ENCODE assay signal across 17 cellular contexts in genomic region chr6:30063315-30063714, GRCh38. TPM values are rescaled to one million over a fixed set of nuclear protein-coding genes. Genes with fewer than 3 reads are reported as not detected.
DNase-seq lines count a peak whose midpoint lies in the region; ATAC-seq and TF ChIP-seq lines count a peak whose summit lies in the region.
"Had no signal": no experiment of that assay in that cellular context is flagged by ENCODE, and none has a peak within 500 bp of the region (broad histone marks: within the 10 kb centered on the region; RNA-seq: fewer than 3 reads in every experiment).

No MANE protein-coding gene starts in this region.

- H3K27me3 Mint-ChIP-seq in activated naive CD4-positive, alpha-beta T cell treated with anti-CD3 and anti-CD28 coated beads for 36 hours (ENCODE audit: low read depth) = no peaks in the 10 kb centered on the region
- peaks cover 13% of the 10 kb centered on the region for H3K27me3 Mint-ChIP-seq in brain
- peaks cover 4% of the 10 kb centered on the region for H3K27me3 Mint-ChIP-seq in progenitor cell of endocrine pancreas

- peak overlapping the region; percentile 16 for H3K4me3 Mint-ChIP-seq in activated naive CD4-positive, alpha-beta T cell treated with anti-CD3 and anti-CD28 coated beads for 36 hours
- peak overlapping the region; percentile 73 to 99 (median 79) for H3K4me3 Mint-ChIP-seq in brain
- peak overlapping the region; percentile 38 for H3K4me3 Mint-ChIP-seq in progenitor cell of endocrine pancreas (ENCODE audit: low read depth)

- peaks cover 44% of the 10 kb centered on the region for H3K4me1 Mint-ChIP-seq in activated naive CD4-positive, alpha-beta T cell treated with anti-CD3 and anti-CD28 coated beads for 36 hours (ENCODE audit: low read depth)
- H3K4me1 Mint-ChIP-seq in brain (peaks cover 78% of the 10 kb centered on the region), progenitor cell of endocrine pancreas (ENCODE audit: low read depth) (peaks cover 32% of the 10 kb centered on the region)

- no TSS peak for BruUV-seq in OCI-LY7 (replicated peaks; lab: Mats Ljungman, UMichigan)

- no peak for DNase-seq in activated naive CD4-positive, alpha-beta T cell treated with anti-CD3 and anti-CD28 coated beads for 36 hours
- DNase-seq in activated naive CD4-positive, alpha-beta T cell treated with anti-CD3 and anti-CD28 coated beads, Interleukin-2, amount 50 U/mL, for 16 hours = no peak
- DNase-seq in OCI-LY7 (ENCODE audit: low spot score) (no peak), progenitor cell of endocrine pancreas (ENCODE audit: low spot score, unreplicated experiment) (no peak), upper lobe of left lung (no peak), right cardiac atrium (no peak), LoVo (ENCODE audit: low spot score) (no peak)
- DNase-seq: activated gamma-delta T cell; gastrocnemius medialis; MM.1S; NCI-H748 treated with DMSO at 0.1 percent for 48 hours; RPMI8226; stimulated activated CD4-positive, alpha-beta T cell treated with anti-CD3 and anti-CD28 coated beads, Interleukin-4, amount 100 ng/mL, for 1 hour had no signal

- H3K4me2 ChIP-seq in OCI-LY7 (ENCODE audit: low read length) = peak overlapping the region; percentile 92

- H2AFZ ChIP-seq in OCI-LY7 (ENCODE audit: low read length) = no peak overlapping the region

- peak overlapping the region; percentile 26 for H3K27ac Mint-ChIP-seq in activated naive CD4-positive, alpha-beta T cell treated with anti-CD3 and anti-CD28 coated beads for 36 hours
- H3K27ac Mint-ChIP-seq in brain = peak overlapping the region; percentile 13 to 63 (median 49)
- H3K27ac Mint-ChIP-seq in progenitor cell of endocrine pancreas = no peak overlapping the region

- H3K4me1 ChIP-seq in OCI-LY7 (ENCODE audit: insufficient read depth, low read length, poor library complexity, severe bottlenecking) (peaks cover 43% of the 10 kb centered on the region), upper lobe of left lung (peaks cover 24 to 37% (median 34%) of the 10 kb centered on the region in 4 donors), right cardiac atrium (ENCODE audit: control insufficient read depth, insufficient read depth, low read length) (peaks cover 9% of the 10 kb centered on the region)

- H3K36me3 Mint-ChIP-seq in activated naive CD4-positive, alpha-beta T cell treated with anti-CD3 and anti-CD28 coated beads for 36 hours (ENCODE audit: low read depth) = peaks cover 26% of the 10 kb centered on the region
- peaks cover 28% of the 10 kb centered on the region for H3K36me3 Mint-ChIP-seq in brain
- peaks cover 4% of the 10 kb centered on the region for H3K36me3 Mint-ChIP-seq in progenitor cell of endocrine pancreas (ENCODE audit: insufficient read depth)

- no peak overlapping the region for H3K27ac ChIP-seq in OCI-LY7 (ENCODE audit: low read depth, low read length, poor library complexity, severe bottlenecking)
- no peak overlapping the region for H3K27ac ChIP-seq in upper lobe of left lung
- no peak overlapping the region for H3K27ac ChIP-seq in right cardiac atrium (ENCODE audit: low read length)
- H3K27ac ChIP-seq: gastrocnemius medialis, tibial nerve had no signal

- POLR2A ChIA-PET in OCI-LY7 (lab: Charles Lee) = no interaction called here

- ATAC-seq in upper lobe of left lung (ENCODE audit: low FRiP score in 2 of 2) (no peak), right cardiac atrium (no peak)
- ATAC-seq: gastrocnemius medialis, sciatic nerve had no signal

- H4K20me1 ChIP-seq in OCI-LY7 (ENCODE audit: insufficient read depth, low read length) = no peaks in the 10 kb centered on the region

- CTCF ChIA-PET in activated naive CD4-positive, alpha-beta T cell treated with anti-CD3 and anti-CD28 coated beads for 36 hours (lab: Charles Lee) = no interaction called here
- CTCF ChIA-PET in OCI-LY7 (lab: Charles Lee; ENCODE audit: unreplicated experiment) = no interaction called here

- H3K9me3 Mint-ChIP-seq in activated naive CD4-positive, alpha-beta T cell treated with anti-CD3 and anti-CD28 coated beads for 36 hours = peaks cover 5% of the 10 kb centered on the region
- H3K9me3 Mint-ChIP-seq in brain = peaks cover 0 to 3% (median 0%) of the 10 kb centered on the region in 5 experiments
- H3K9me3 Mint-ChIP-seq in progenitor cell of endocrine pancreas (ENCODE audit: low read depth) = no peaks in the 10 kb centered on the region

- H3K36me3 ChIP-seq in OCI-LY7 (ENCODE audit: insufficient read depth, low read length) (peaks cover 18% of the 10 kb centered on the region), upper lobe of left lung (peaks cover 0 to 8% (median 0%) of the 10 kb centered on the region in 4 donors)

- no peaks in the 10 kb centered on the region for H3K27me3 ChIP-seq in upper lobe of left lung
- H3K27me3 ChIP-seq in right cardiac atrium (ENCODE audit: control insufficient read depth, insufficient read depth) = no peaks in the 10 kb centered on the region
- H3K27me3 ChIP-seq: gastrocnemius medialis, tibial nerve had no signal

- H3K9me3 ChIP-seq in OCI-LY7 (ENCODE audit: low read length) (no peaks in the 10 kb centered on the region), upper lobe of left lung (no peaks in the 10 kb centered on the region), right cardiac atrium (ENCODE audit: control insufficient read depth, low read length) (no peaks in the 10 kb centered on the region)
- H3K9me3 ChIP-seq: gastrocnemius medialis, tibial nerve had no signal

- TF ChIP-seq EP300 in upper lobe of left lung (IDR thresholded peaks at IDR 0.05) = no peak

- TF ChIP-seq POLR2A in upper lobe of left lung (IDR thresholded peaks at IDR 0.05) = no peak

- WGBS in upper lobe of left lung, 2 donors = 74 to 89% methylated on average over 2 of the region's 2 CpGs
- 65% methylated on average over 2 of the region's 2 CpGs for WGBS in right cardiac atrium

- no peaks in the 10 kb centered on the region for H3K9me2 ChIP-seq in OCI-LY7 (ENCODE audit: insufficient read depth, low read length)

- TF ChIP-seq CTCF in OCI-LY7 (conservative IDR thresholded peaks at IDR 0.05; ENCODE audit: low read length) (no peak), brain (conservative IDR thresholded peaks at IDR 0.05) (no peak), progenitor cell of endocrine pancreas (IDR thresholded peaks at IDR 0.05; ENCODE audit: unreplicated experiment) (no peak), upper lobe of left lung (IDR thresholded peaks at IDR 0.05) (no peak)

- H3K4me3 ChIP-seq in OCI-LY7 (ENCODE audit: low read depth, low read length, poor library complexity, severe bottlenecking) (peak overlapping the region; percentile 81), upper lobe of left lung (no peak overlapping the region), right cardiac atrium (ENCODE audit: low read length) (no peak overlapping the region)
- H3K4me3 ChIP-seq: gastrocnemius medialis, tibial nerve had no signal

- intact Hi-C loops in activated naive CD4-positive, alpha-beta T cell treated with anti-CD3 and anti-CD28 coated beads for 36 hours (cut with micrococcal nuclease) = loop anchor here (5.0 to 10.0 kb wide), 7 partner anchors 176 to 1799 kb away; partner anchors contain the start of genes GNL1, MRPS18B, PPP1R10 and PRR3
- intact Hi-C loops in OCI-LY7 (cut with micrococcal nuclease; ENCODE audit: unreplicated experiment) (loop anchor here (10.0 kb wide), 2 partner anchors 281 to 1919 kb away; partner anchors contain the start of genes RPP21 and ZKSCAN8), right cardiac atrium (cut with DNase I) (no loop called here)

- peaks cover 66% of the 10 kb centered on the region for H3K79me2 ChIP-seq in OCI-LY7 (ENCODE audit: insufficient read depth, low read depth, low read length)

RNA-seq across cellular contexts. Expression of gene POLR1H, which starts 2.2 kb away (rescaled TPM):
- total RNA-seq in activated naive CD4-positive, alpha-beta T cell treated with anti-CD3 and anti-CD28 coated beads for 36 hours = 10 to 100 TPM; 74.6 to 77.8 TPM
- total RNA-seq in OCI-LY7 (2014; rRNA removed; shearing (Covaris generic)) = 60.5 and 67.5 TPM in 2 replicates
- total RNA-seq in OCI-LY7 (2022) = 39.3 and 43.1 TPM in 2 replicates
- 42.2 TPM for polyA plus RNA-seq in brain (ENCODE audit: insufficient read depth, low read depth, low replicate concordance)
- 23.0 and 27.3 TPM in 2 replicates for total RNA-seq in progenitor cell of endocrine pancreas
- total RNA-seq in upper lobe of left lung = 10 to 100 TPM; 14.9 to 23.6 (median 19.7) TPM
- total RNA-seq in right cardiac atrium = 10 to 100 TPM; 15.0 to 18.9 (median 16.9) TPM
- 20.3 TPM for polyA plus RNA-seq in right cardiac atrium

RNA-seq across cellular contexts. Expression of gene PPP1R11, which starts 3.7 kb away (rescaled TPM):
- 10 to 100 TPM; 42.8 to 46.6 TPM for total RNA-seq in activated naive CD4-positive, alpha-beta T cell treated with anti-CD3 and anti-CD28 coated beads for 36 hours
- 30.6 and 35.6 TPM in 2 replicates for total RNA-seq in OCI-LY7 (2014; rRNA removed; shearing (Covaris generic))
- total RNA-seq in OCI-LY7 (2022) (36.5 and 40.1 TPM in 2 replicates), progenitor cell of endocrine pancreas (45.1 and 48.4 TPM in 2 replicates), upper lobe of left lung (10 to 100 TPM; 31.4 to 66.1 (median 42.7) TPM), right cardiac atrium (10 to 100 TPM; 50.3 to 53.7 (median 50.8) TPM)
- polyA plus RNA-seq in brain (ENCODE audit: insufficient read depth, low read depth, low replicate concordance) (162 TPM), right cardiac atrium (59.3 TPM)

RNA-seq across cellular contexts. Expression of gene RNF39, which starts 12.3 kb away (rescaled TPM):
- total RNA-seq in activated naive CD4-positive, alpha-beta T cell treated with anti-CD3 and anti-CD28 coated beads for 36 hours = not detected
- total RNA-seq in OCI-LY7 (2014; rRNA removed; shearing (Covaris generic)) = not detected in 2 replicates
- total RNA-seq in OCI-LY7 (2022) = not detected in 2 replicates
- polyA plus RNA-seq in brain (ENCODE audit: insufficient read depth, low read depth, low replicate concordance) = not detected
- not detected in 2 replicates for total RNA-seq in progenitor cell of endocrine pancreas
- total RNA-seq in upper lobe of left lung = 1 to 10 TPM; 2.0 to 4.2 (median 2.8) TPM
- total RNA-seq in right cardiac atrium = not detected
- not detected for polyA plus RNA-seq in right cardiac atrium
- total RNA-seq: gastrocnemius medialis; sciatic nerve; T-helper 1 cell treated with Interleukin-12 subunit alpha and Interleukin-12 subunit beta and Interleukin-4 antibody, amounts not matched to agents 30 ng/mL and 1 ng/mL, for 36 hours had no signal

RNA-seq across cellular contexts. Expression of gene TRIM31, which starts 49.6 kb away (rescaled TPM):
- under 1 TPM in 1 of 2 experiments, not detected in 1; 0.17 TPM for total RNA-seq in activated naive CD4-positive, alpha-beta T cell treated with anti-CD3 and anti-CD28 coated beads for 36 hours
- not detected in 2 replicates for total RNA-seq in OCI-LY7 (2014; rRNA removed; shearing (Covaris generic))
- total RNA-seq in OCI-LY7 (2022) (not detected in 2 replicates), progenitor cell of endocrine pancreas (not detected in 2 replicates), upper lobe of left lung (under 1 TPM in 2 of 6 donors, not detected in 4; 0.17 to 0.79 TPM), right cardiac atrium (not detected)
- polyA plus RNA-seq in brain (ENCODE audit: insufficient read depth, low read depth, low replicate concordance) (not detected), right cardiac atrium (not detected)
- total RNA-seq: sciatic nerve; T-helper 1 cell treated with Interleukin-12 subunit alpha and Interleukin-12 subunit beta and Interleukin-4 antibody, amounts not matched to agents 30 ng/mL and 1 ng/mL, for 36 hours; tibial nerve had no signal

Comparison
In these comparisons a context has a peak if more than half of its experiments do, and no peak if none do; other contexts are left out.
1. H3K4me3 Mint-ChIP-seq: peak in every context shown above with its lines; median percentile 79 in brain; 38 in progenitor cell of endocrine pancreas; 16 in activated naive CD4-positive, alpha-beta T cell treated with anti-CD3 and anti-CD28 coated beads for 36 hours.
2. intact Hi-C loops: an anchor here in activated naive CD4-positive, alpha-beta T cell treated with anti-CD3 and anti-CD28 coated beads for 36 hours (5.0 to 10.0 kb wide) and OCI-LY7 (10.0 kb wide); none called in right cardiac atrium.